ENCODE assay signal across 8 cellular contexts in the genomic region with DNA sequence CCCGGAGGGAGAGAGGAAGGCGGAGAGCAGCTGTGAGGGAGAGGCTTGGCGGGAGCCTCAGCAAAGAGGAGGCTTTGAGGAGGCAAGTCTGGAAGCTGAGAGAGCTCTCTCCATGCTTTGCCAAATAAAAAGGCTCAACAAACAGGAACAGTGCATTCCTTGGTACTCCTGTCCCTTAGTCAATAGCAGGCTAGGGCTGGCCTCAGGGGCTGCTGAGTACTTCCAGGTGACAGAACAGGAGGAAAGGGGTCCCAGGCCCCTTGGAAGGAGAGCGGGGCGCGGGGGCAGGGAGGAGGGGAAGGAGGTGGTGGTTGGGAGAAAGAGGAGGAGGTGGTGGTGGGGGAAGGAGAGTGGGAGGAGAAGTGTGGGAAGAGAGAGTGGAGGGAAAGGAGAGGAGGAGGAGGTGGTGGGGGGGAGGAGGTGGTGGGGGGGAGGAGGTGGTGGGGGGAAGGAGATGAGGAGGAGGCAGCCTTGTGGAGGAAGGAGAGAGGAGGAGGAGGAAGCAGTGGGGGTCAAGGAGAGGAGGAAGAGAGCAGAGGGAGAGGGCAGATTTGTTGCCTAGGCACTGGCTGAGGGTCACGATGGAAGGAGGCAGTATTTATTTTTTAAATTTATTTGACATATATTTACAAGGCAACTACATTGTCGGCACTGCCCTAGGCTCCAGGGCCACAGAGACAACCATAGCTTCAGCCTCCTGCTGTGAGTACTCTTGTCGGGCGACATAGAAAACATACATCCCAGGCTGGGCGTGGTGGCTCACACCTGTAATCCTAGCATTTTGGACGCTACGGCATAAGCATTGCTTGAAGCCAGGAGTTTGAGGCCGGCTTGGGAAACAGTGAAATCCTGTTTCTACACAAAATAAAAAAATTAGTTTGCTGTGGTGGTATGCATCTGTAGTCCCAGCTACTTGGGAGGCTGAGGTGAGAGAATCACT.
DNase-seq lines count a peak whose midpoint lies in the region; ATAC-seq and TF ChIP-seq lines count a peak whose summit lies in the region.

No MANE protein-coding gene starts in this region.

- H3K36me3 ChIP-seq in CD4-positive, CD25-positive, alpha-beta regulatory T cell (ENCODE audit: control insufficient read depth, insufficient read depth, low read length): no peaks in the 10 kb centered on the region
- no peaks in the 10 kb centered on the region for H3K36me3 ChIP-seq in MG63
- no peaks in the 10 kb centered on the region for H3K36me3 ChIP-seq in right lobe of liver
- H3K36me3 ChIP-seq in thymus (ENCODE audit: control insufficient read depth, insufficient read depth): no peaks in the 10 kb centered on the region

- peaks cover 26% of the 10 kb centered on the region for H3K27me3 ChIP-seq in CD4-positive, CD25-positive, alpha-beta regulatory T cell (ENCODE audit: control insufficient read depth, insufficient read depth, low read length)
- H3K27me3 ChIP-seq in MG63 (no peaks in the 10 kb centered on the region), right lobe of liver (no peaks in the 10 kb centered on the region), thymus (ENCODE audit: control insufficient read depth, insufficient read depth) (peaks cover 34% of the 10 kb centered on the region)

- H3K27ac Mint-ChIP-seq in CD4-positive, CD25-positive, alpha-beta regulatory T cell: no peak overlapping the region

- H3K4me1 Mint-ChIP-seq in CD4-positive, CD25-positive, alpha-beta regulatory T cell: peaks cover 4 to 21% (median 6%) of the 10 kb centered on the region in 4 donors

- WGBS in right lobe of liver (ENCODE audit: insufficient coverage, low coverage, low lambda C conversion rate, missing lambda C conversion rate): 38% methylated on average over 13 of the region's 14 CpGs
- 36% methylated on average over 14 of the region's 14 CpGs for WGBS in thymus

- H3K27ac ChIP-seq in CD4-positive, CD25-positive, alpha-beta regulatory T cell (ENCODE audit: insufficient read depth, low read length, poor library complexity, severe bottlenecking): no peak overlapping the region
- H3K27ac ChIP-seq in right lobe of liver (peak overlapping the region in 1 of 3 donors; percentile 31), thymus (ENCODE audit: low read depth) (peak overlapping the region; percentile 83)

- no peak overlapping the region for H3K4me3 ChIP-seq in CD4-positive, CD25-positive, alpha-beta regulatory T cell (ENCODE audit: low read depth, low read length)
- H3K4me3 ChIP-seq in MG63 (peak overlapping the region; percentile 65), right lobe of liver (peak overlapping the region; percentile 51 to 68 (median 57)), thymus (ENCODE audit: low read length) (peak overlapping the region; percentile 58)

- TF ChIP-seq CTCF in right lobe of liver (IDR thresholded peaks at IDR 0.05): no peak

- peaks cover 0 to 4% (median 0%) of the 10 kb centered on the region in 7 donors for H3K9me3 Mint-ChIP-seq in CD4-positive, CD25-positive, alpha-beta regulatory T cell

- no peaks in the 10 kb centered on the region for H3K36me3 Mint-ChIP-seq in CD4-positive, CD25-positive, alpha-beta regulatory T cell

- intact Hi-C loops in right lobe of liver (cut with DNase I): loop anchor here (5.0 to 10.0 kb wide), 2 partner anchors 83 to 90 kb away; no protein-coding TSS in a partner anchor

- no peak for ATAC-seq in CD4-positive, CD25-positive, alpha-beta regulatory T cell (ENCODE audit: low read depth in 2 of 2)
- ATAC-seq in right lobe of liver (peak; percentile 2 to 22 (median 10)), GM18520 (IDR thresholded peaks at IDR 0.05; ENCODE audit: unreplicated experiment) (no peak), GM19455 (IDR thresholded peaks at IDR 0.05; ENCODE audit: unreplicated experiment) (no peak), HG03135 (IDR thresholded peaks at IDR 0.05; ENCODE audit: unreplicated experiment) (no peak)

- no peak for DNase-seq in CD4-positive, CD25-positive, alpha-beta regulatory T cell
- DNase-seq in MG63: peak; percentile 26
- peak; percentile 61 for DNase-seq in cerebellum (ENCODE audit: low spot score)
- no peak for DNase-seq in right lobe of liver

- no peak for TF ChIP-seq POLR2A in right lobe of liver (IDR thresholded peaks at IDR 0.05)

- H3K4me1 ChIP-seq in CD4-positive, CD25-positive, alpha-beta regulatory T cell (ENCODE audit: control insufficient read depth, insufficient read depth, low read length, poor library complexity, severe bottlenecking): peaks cover 28% of the 10 kb centered on the region
- H3K4me1 ChIP-seq in right lobe of liver (peaks cover 0 to 17% (median 3%) of the 10 kb centered on the region in 4 donors), thymus (ENCODE audit: control insufficient read depth, insufficient read depth, low read length) (peaks cover 9% of the 10 kb centered on the region)

- H3K4me3 Mint-ChIP-seq in CD4-positive, CD25-positive, alpha-beta regulatory T cell: peak overlapping the region; percentile 25 to 90 (median 80)

- no peaks in the 10 kb centered on the region for H3K9me3 ChIP-seq in CD4-positive, CD25-positive, alpha-beta regulatory T cell (ENCODE audit: control insufficient read depth in 2 of 2, low read length in 2 of 2)
- H3K9me3 ChIP-seq in MG63 (no peaks in the 10 kb centered on the region), right lobe of liver (no peaks in the 10 kb centered on the region), thymus (ENCODE audit: control insufficient read depth) (no peaks in the 10 kb centered on the region)

- H3K27me3 Mint-ChIP-seq in CD4-positive, CD25-positive, alpha-beta regulatory T cell: peaks cover 73% of the 10 kb centered on the region

Comparison
In these comparisons a context has a peak if more than half of its experiments do, and no peak if none do; other contexts are left out.
1. ATAC-seq: peak in right lobe of liver (4 of 4); none in CD4-positive, CD25-positive, alpha-beta regulatory T cell (0 of 2), GM18520 (single experiment), GM19455 (single experiment) and HG03135 (single experiment).
2. DNase-seq: peak in MG63 (single experiment) and cerebellum (single experiment); none in CD4-positive, CD25-positive, alpha-beta regulatory T cell (0 of 3) and right lobe of liver (0 of 3).